9 cellular contexts compared by ENCODE assay signal in the genomic region with DNA sequence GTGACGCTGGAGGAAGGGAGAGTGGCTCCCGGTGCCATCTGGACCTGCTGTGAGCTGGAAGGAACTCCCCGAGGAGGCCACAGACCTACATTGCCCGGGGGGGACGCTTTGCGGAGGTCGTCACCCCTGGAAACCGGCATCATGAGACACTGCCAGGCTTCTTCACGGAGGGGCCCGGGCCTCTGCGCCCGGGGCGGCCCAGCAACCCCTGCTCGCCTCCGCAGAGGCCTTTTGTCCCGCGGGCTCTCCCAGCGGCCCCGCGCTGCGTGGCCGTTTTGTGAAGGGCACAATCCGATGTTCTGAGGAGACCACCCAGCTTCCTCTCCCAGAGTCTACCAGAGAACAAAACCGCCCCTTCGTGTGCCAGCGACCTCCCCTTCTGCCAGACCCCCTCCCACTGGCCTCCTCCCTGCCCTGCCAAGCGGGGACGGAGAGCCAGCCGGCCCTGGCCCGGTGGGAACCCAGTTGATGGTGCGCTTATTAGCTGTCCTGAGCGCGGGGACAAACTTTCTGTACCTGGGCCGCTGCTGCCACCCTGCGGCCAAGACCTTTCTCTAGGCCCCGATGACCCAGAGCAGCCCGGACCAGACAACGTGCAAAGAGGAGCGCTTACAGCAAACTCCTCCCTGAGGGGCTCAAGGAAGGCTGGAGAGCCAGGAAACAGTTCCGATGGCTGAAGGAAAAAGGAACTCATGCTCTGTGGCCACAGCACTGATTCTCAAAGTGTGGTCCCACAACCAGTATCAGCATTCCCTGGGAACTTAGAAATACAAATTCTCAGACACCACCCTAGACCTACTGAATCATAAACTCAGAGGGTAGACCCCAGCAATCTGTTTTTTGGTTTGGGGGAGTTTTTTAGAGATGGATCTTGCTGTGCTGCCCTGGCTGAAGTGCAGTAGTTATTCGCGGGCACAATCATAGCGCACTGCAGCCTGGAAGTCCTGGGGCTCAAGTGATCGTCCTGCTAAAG.
DNase-seq lines count a peak whose midpoint lies in the region; ATAC-seq and TF ChIP-seq lines count a peak whose summit lies in the region.
"Had no signal": no experiment of that assay in that cellular context is flagged by ENCODE, and none has a peak within 500 bp of the region (broad histone marks: within the 10 kb centered on the region; RNA-seq: fewer than 3 reads in every experiment).

No MANE protein-coding gene starts in this region.

- peak; percentile 23 for DNase-seq in T-helper 2 cell treated with Interferon-gamma antibody and Interleukin-4, amounts not matched to agents 5 μg/mL and 100 μg/mL, for 36 hours (ENCODE audit: low spot score)
- DNase-seq in left lung (peak; percentile 83 to 94), DMS79 (lab: John Stamatoyannopoulos, UW) (no peak)
- peak; percentile 29 for DNase-seq in stimulated activated CD4-positive, alpha-beta T cell treated with anti-CD3 and anti-CD28 coated beads, Interleukin-4, amount 100 ng/mL, for 24 hours

- no peaks in the 10 kb centered on the region for H3K9me3 Mint-ChIP-seq in T-helper 2 cell treated with Interferon-gamma antibody and Interleukin-4, amounts not matched to agents 5 μg/mL and 100 μg/mL, for 36 hours
- no peaks in the 10 kb centered on the region for H3K9me3 Mint-ChIP-seq in dendritic cell treated with granulocyte-macrophage colony-stimulating factor and Interleukin-4, amounts not matched to agents 40 ng/mL and 50 ng/mL, for 4 days

- H3K36me3 ChIP-seq in HUES6 (ENCODE audit: control insufficient read depth, insufficient read depth, low read length): no peaks in the 10 kb centered on the region
- H3K36me3 ChIP-seq in left lung: no peaks in the 10 kb centered on the region

- H3K9me3 ChIP-seq in HUES6 (ENCODE audit: control insufficient read depth, insufficient read depth, low read depth, low read length) (no peaks in the 10 kb centered on the region), left lung (no peaks in the 10 kb centered on the region)

- H3K4me1 ChIP-seq in HUES6 (ENCODE audit: control insufficient read depth, insufficient read depth, low read length): peaks cover 15% of the 10 kb centered on the region; the same call in 1 of the 2 replicates
- peaks cover 4 to 49% of the 10 kb centered on the region in 2 donors for H3K4me1 ChIP-seq in left lung

- intact Hi-C loops in dendritic cell treated with granulocyte-macrophage colony-stimulating factor and Interleukin-4, amounts not matched to agents 40 ng/mL and 50 ng/mL, for 4 days (cut with micrococcal nuclease): loop anchor here (1.0 to 2.0 kb wide), 4 partner anchors 88 to 428 kb away; no protein-coding TSS in a partner anchor
- intact Hi-C loops in left lung (cut with DNase I): loop anchor here (5.0 to 10.0 kb wide), 2 partner anchors 278 to 281 kb away; no protein-coding TSS in a partner anchor

- H3K27me3 ChIP-seq in HUES6 (ENCODE audit: control insufficient read depth, insufficient read depth, low read length) (peaks cover 30% of the 10 kb centered on the region), left lung (peaks cover 0 to 27% of the 10 kb centered on the region in 2 donors)

- peaks cover 27% of the 10 kb centered on the region for H3K27me3 Mint-ChIP-seq in T-helper 2 cell treated with Interferon-gamma antibody and Interleukin-4, amounts not matched to agents 5 μg/mL and 100 μg/mL, for 36 hours (ENCODE audit: low read depth)
- H3K27me3 Mint-ChIP-seq in dendritic cell treated with granulocyte-macrophage colony-stimulating factor and Interleukin-4, amounts not matched to agents 40 ng/mL and 50 ng/mL, for 4 days: no peaks in the 10 kb centered on the region

- no peaks in the 10 kb centered on the region for H3K36me3 Mint-ChIP-seq in T-helper 2 cell treated with Interferon-gamma antibody and Interleukin-4, amounts not matched to agents 5 μg/mL and 100 μg/mL, for 36 hours (ENCODE audit: low read depth)
- H3K36me3 Mint-ChIP-seq in dendritic cell treated with granulocyte-macrophage colony-stimulating factor and Interleukin-4, amounts not matched to agents 40 ng/mL and 50 ng/mL, for 4 days (ENCODE audit: low read depth): no peaks in the 10 kb centered on the region

- H3K4me3 Mint-ChIP-seq in T-helper 2 cell treated with Interferon-gamma antibody and Interleukin-4, amounts not matched to agents 5 μg/mL and 100 μg/mL, for 36 hours: no peak overlapping the region
- peak overlapping the region; percentile 75 for H3K4me3 Mint-ChIP-seq in dendritic cell treated with granulocyte-macrophage colony-stimulating factor and Interleukin-4, amounts not matched to agents 40 ng/mL and 50 ng/mL, for 4 days

- H3K27ac Mint-ChIP-seq in T-helper 2 cell treated with Interferon-gamma antibody and Interleukin-4, amounts not matched to agents 5 μg/mL and 100 μg/mL, for 36 hours: no peak overlapping the region
- peak overlapping the region; percentile 61 for H3K27ac Mint-ChIP-seq in dendritic cell treated with granulocyte-macrophage colony-stimulating factor and Interleukin-4, amounts not matched to agents 40 ng/mL and 50 ng/mL, for 4 days

- peaks cover 8% of the 10 kb centered on the region for H3K4me1 Mint-ChIP-seq in T-helper 2 cell treated with Interferon-gamma antibody and Interleukin-4, amounts not matched to agents 5 μg/mL and 100 μg/mL, for 36 hours (ENCODE audit: low read depth)
- H3K4me1 Mint-ChIP-seq in dendritic cell treated with granulocyte-macrophage colony-stimulating factor and Interleukin-4, amounts not matched to agents 40 ng/mL and 50 ng/mL, for 4 days (ENCODE audit: low read depth): peaks cover 51% of the 10 kb centered on the region

- H3K9ac ChIP-seq in HUES6 (ENCODE audit: low read length): peak overlapping the region; percentile 40

- no peak overlapping the region for H3K27ac ChIP-seq in HUES6 (ENCODE audit: low read depth, low read length)
- no peak overlapping the region for H3K27ac ChIP-seq in left lung
- H3K27ac ChIP-seq: epithelial cell of prostate had no signal

- TF ChIP-seq CTCF in left lung (IDR thresholded peaks at IDR 0.05): peak; percentile 62 to 66

- H3K4me3 ChIP-seq in GM08714 (ENCODE audit: low read length) (peak overlapping the region; percentile 5; the same call in 1 of the 2 replicates), HUES6 (ENCODE audit: low read depth, low read length) (peak overlapping the region; percentile 72), left lung (peak overlapping the region in 1 of 2 donors; percentile 24)

- peak; percentile 49 for ATAC-seq in GM21576 (IDR thresholded peaks at IDR 0.05; ENCODE audit: unreplicated experiment)
- ATAC-seq in left lung: peak; percentile 87
